In genomic region chr17:55200904-55201608, GRCh38 we compare ENCODE assay signal across 2 cellular contexts.
TF ChIP-seq lines count a peak whose summit lies in the region.

No MANE protein-coding gene starts in this region.

TF ChIP-seq in H1, 55 proteins besides CTCF, POLR2A, EP300 and RAD21 (continued from another document):
- TF ChIP-seq RFX5 (IDR thresholded peaks at IDR 0.05; ENCODE audit: borderline replicate concordance, low read depth, low read length) (no peak), EZH2 (IDR thresholded peaks at IDR 0.05; ENCODE audit: low read depth, low read length, severe bottlenecking) (no peak), HDAC6 (IDR thresholded peaks at IDR 0.05; ENCODE audit: low read depth, low read length) (no peak)

TF ChIP-seq in neural cell, 6 proteins besides CTCF, POLR2A, EP300 and RAD21 (continued from another document):
- TF ChIP-seq EZH2 (IDR thresholded peaks at IDR 0.05; ENCODE audit: borderline replicate concordance, insufficient read depth, low read length, poor library complexity, severe bottlenecking) (no peak), POLR2AphosphoS5 (IDR thresholded peaks at IDR 0.05) (no peak), MXI1 (conservative IDR thresholded peaks at IDR 0.05; ENCODE audit: poor library complexity, severe bottlenecking) (no peak)
TF ChIP-seq in neural cell: peak in this region for 0.
